7 cellular contexts compared by ENCODE assay signal in genomic region chr6:26473758-26474438, GRCh38. TPM values are rescaled to one million over a fixed set of nuclear protein-coding genes. Genes with fewer than 3 reads are reported as not detected.
A peak's percentile ranks its signal among the peaks of the same experiment; 100 is the strongest.
DNase-seq lines count a peak whose midpoint lies in the region; ATAC-seq, FAIRE-seq and TF ChIP-seq lines count a peak whose summit lies in the region.

No MANE protein-coding gene starts in this region.

- no peaks in the 10 kb centered on the region for H4K20me1 ChIP-seq in mammary epithelial cell (ENCODE audit: insufficient read depth, low read length)

- FAIRE-seq in GM18507 (lab: Jason Lieb, UNC) = peak; percentile 97

- peak; percentile 85 for ATAC-seq in HG02973 (IDR thresholded peaks at IDR 0.05; ENCODE audit: unreplicated experiment)

- peak; percentile 51 for DNase-seq in GM18507 (ENCODE audit: extremely low spot score, insufficient read length, low read depth)
- DNase-seq in NCI-H2107 treated with DMSO at 0.1 percent for 48 hours (lab: John Stamatoyannopoulos, UW; ENCODE audit: unreplicated experiment) = peak; percentile 32
- peak; percentile 93 for DNase-seq in mammary epithelial cell
- DNase-seq in inferior parietal cortex (ENCODE audit: extremely low spot score) = peak; percentile 93
- peak; percentile 52 to 61 for DNase-seq in stimulated activated CD4-positive, alpha-beta T cell treated with anti-CD3 and anti-CD28 coated beads, Interleukin-12 subunit alpha, Interleukin-12 subunit beta, amount 100 ng/mL, for 24 hours (ENCODE audit: low read depth in 2 of 2)

- H3K9me3 ChIP-seq in mammary epithelial cell (replicated peaks; ENCODE audit: insufficient read depth, low read length) = no peaks in the 10 kb centered on the region

- H3K27me3 ChIP-seq in mammary epithelial cell (ENCODE audit: insufficient read depth, low read length) = no peaks in the 10 kb centered on the region

- H3K27ac ChIP-seq in VCaP = peak overlapping the region; percentile 84
- H3K27ac ChIP-seq in mammary epithelial cell (ENCODE audit: insufficient read depth, low read depth, low read length) = peak overlapping the region; percentile 87

- WGBS in mammary epithelial cell (ENCODE audit: low coverage, missing lambda C conversion rate) = under 1% methylated on average over 12 of the region's 12 CpGs

- H3K4me1 ChIP-seq in mammary epithelial cell (ENCODE audit: insufficient read depth, low read length) = peaks cover 16% of the 10 kb centered on the region

- H3K4me2 ChIP-seq in mammary epithelial cell (ENCODE audit: insufficient read depth, low read depth, low read length) = peak overlapping the region; percentile 82

- H2AFZ ChIP-seq in mammary epithelial cell (ENCODE audit: low read depth, low read length) = peak overlapping the region; percentile 87

- no peak for TF ChIP-seq CTCF in VCaP (conservative IDR thresholded peaks at IDR 0.05)
- no peak for TF ChIP-seq CTCF in mammary epithelial cell (conservative IDR thresholded peaks at IDR 0.05 in 1 of 2, IDR thresholded peaks at IDR 0.05 in 1 of 2; ENCODE audit: extremely low read depth in 1 of 2, insufficient read depth in 1 of 2, low read depth in 1 of 2, low read length in 2 of 2)

- H3K4me3 ChIP-seq in mammary epithelial cell (replicated peaks in 1 of 3; ENCODE audit: insufficient read depth in 1 of 3, low read depth in 2 of 3, low read length in 3 of 3) = peak overlapping the region; percentile 52 to 72 (median 67)

- dilution Hi-C loops in mammary epithelial cell (cut with HindIII; ENCODE audit: low sequenced_read_pairs) = no loop called here

- H3K79me2 ChIP-seq in mammary epithelial cell (ENCODE audit: insufficient read depth, low read length) = no peaks in the 10 kb centered on the region

- H3K9ac ChIP-seq in mammary epithelial cell (ENCODE audit: insufficient read depth, low read length) = peak overlapping the region; percentile 89

- BruUV-seq in mammary epithelial cell (replicated peaks; lab: Mats Ljungman, UMichigan) = TSS peak; percentile 98

- intact Hi-C loops in mammary epithelial cell (cut with micrococcal nuclease) = loop anchor here (1.0 to 5.0 kb wide), 4 partner anchors 33 to 133 kb away; partner anchors contain the start of genes BTN3A3 and HMGN4

- CTCF ChIA-PET in mammary epithelial cell (lab: Charles Lee; ENCODE audit: low non-redundant PET) = interaction anchor here (0.6 kb wide), 1 partner anchor 62 kb away, joined by 3 read pairs; no protein-coding TSS in a partner anchor

- H3K36me3 ChIP-seq in mammary epithelial cell (ENCODE audit: insufficient read depth, low read length) = no peaks in the 10 kb centered on the region

- in situ Hi-C loops in mammary epithelial cell (cut with MboI; ENCODE audit: low sequenced_read_pairs in 2 of 2) = no loop called here

RNA-seq across cellular contexts. Expression of gene BTN2A1, which starts 16.1 kb away (rescaled TPM):
- total RNA-seq in mammary epithelial cell = 10 to 100 TPM in 1 of 2 donors, 1 to 10 TPM in 1; 7.8 to 19.2 TPM
- 9.0 TPM for polyA plus RNA-seq in mammary epithelial cell
- 2.3 TPM for polyA minus RNA-seq in mammary epithelial cell

RNA-seq across cellular contexts. Expression of gene BTN1A1, which starts 26.2 kb away (rescaled TPM):
- total RNA-seq in mammary epithelial cell = not detected
- not detected for polyA plus RNA-seq in mammary epithelial cell
- not detected for polyA minus RNA-seq in mammary epithelial cell

RNA-seq across cellular contexts. Expression of gene BTN3A3, which starts 33.6 kb away (rescaled TPM):
- 1 to 10 TPM; 5.3 to 5.5 TPM for total RNA-seq in mammary epithelial cell
- polyA plus RNA-seq in mammary epithelial cell = 4.3 TPM
- polyA minus RNA-seq in mammary epithelial cell = 8.1 TPM

Comparison
In these comparisons a context has a peak if more than half of its experiments do, and no peak if none do; other contexts are left out.
1. Peak in every context shown above with its lines: DNase-seq, ATAC-seq, H3K4me3 ChIP-seq and H3K27ac ChIP-seq.
2. DNase-seq: peak in every context shown above with its lines; median percentile 93 in mammary epithelial cell; 93 in inferior parietal cortex; 56 in stimulated activated CD4-positive, alpha-beta T cell treated with anti-CD3 and anti-CD28 coated beads, Interleukin-12 subunit alpha, Interleukin-12 subunit beta, amount 100 ng/mL, for 24 hours; 51 in GM18507; 32 in NCI-H2107 treated with DMSO at 0.1 percent for 48 hours.